ENCODE assay signal across 32 cellular contexts in genomic region chr3:38278841-38279240, GRCh38. TPM values are rescaled to one million over a fixed set of nuclear protein-coding genes. Genes with fewer than 3 reads are reported as not detected.
"Had no signal": no experiment of that assay in that cellular context is flagged by ENCODE, and none has a peak within 500 bp of the region (broad histone marks: within the 10 kb centered on the region; RNA-seq: fewer than 3 reads in every experiment).

No MANE protein-coding gene starts in this region.

- H2AFZ ChIP-seq: hepatocyte had no signal

- H3K4me2 ChIP-seq: hepatocyte had no signal

- H3K4me1 ChIP-seq: foreskin keratinocyte, gastroesophageal sphincter, heart left ventricle, lower lobe of right lung had no signal

- H3K27me3 Mint-ChIP-seq: naive B cell had no signal

- FAIRE-seq: colon, endometrium, frontal cortex, kidney had no signal

- H3K9me3 ChIP-seq: gastroesophageal sphincter, heart left ventricle, left ventricle myocardium inferior, lower lobe of right lung, mucosa of descending colon had no signal

- H3K4me1 Mint-ChIP-seq: mesothelial cell of epicardium, naive B cell had no signal

- H3K79me2 ChIP-seq: hepatocyte had no signal

- H3K4me3 ChIP-seq: coronary artery, dorsolateral prefrontal cortex, gastroesophageal sphincter, heart left ventricle, hepatocyte, left ventricle myocardium inferior, lower lobe of right lung, mucosa of descending colon had no signal

- H3K27me3 ChIP-seq: dorsolateral prefrontal cortex, foreskin keratinocyte, gastroesophageal sphincter, heart left ventricle, hepatocyte had no signal

- H3K27ac ChIP-seq: coronary artery, dorsolateral prefrontal cortex, epithelial cell of prostate, foreskin keratinocyte, gastroesophageal sphincter, heart left ventricle, hepatocyte, left ventricle myocardium inferior, lower lobe of right lung had no signal

- H3K4me3 Mint-ChIP-seq: endodermal cell, immature natural killer cell, mesothelial cell of epicardium, naive B cell had no signal

- H3K36me3 ChIP-seq: left ventricle myocardium inferior, lower lobe of right lung had no signal

- H3K36me3 Mint-ChIP-seq: naive B cell had no signal

- ATAC-seq: esophagus mucosa, foreskin keratinocyte, gastroesophageal sphincter, heart left ventricle, left colon, left lobe of liver, lower lobe of right lung, mucosa of descending colon had no signal

- H3K9me3 Mint-ChIP-seq: endodermal cell, immature natural killer cell, mesothelial cell of epicardium, naive B cell had no signal

- DNase-seq: dermis blood vessel endothelial cell; dorsolateral prefrontal cortex; effector CD4-positive, alpha-beta T cell; effector memory CD4-positive, alpha-beta T cell; endodermal cell; erythroblast; foreskin keratinocyte; heart left ventricle; hypothalamus; immature natural killer cell; islet precursor cell; kidney; kidney glomerular epithelial cell; left colon; left ventricle myocardium inferior; lower lobe of right lung; mesenchymal stem cell; mucosa of descending colon; naive B cell had no signal

- H3K27ac Mint-ChIP-seq: endodermal cell, immature natural killer cell, mesothelial cell of epicardium, naive B cell had no signal

RNA-seq across cellular contexts. Expression of gene SLC22A14, which starts 3.3 kb away (rescaled TPM):
- total RNA-seq: left colon, left lobe of liver, left ventricle myocardium inferior, lower lobe of right lung, lung microvascular endothelial cell had no signal
- polyA plus RNA-seq: fibroblast of lung, immature natural killer cell, liver had no signal

RNA-seq across cellular contexts. Expression of gene SLC22A13, which starts 13.2 kb away (rescaled TPM):
- total RNA-seq: left ventricle myocardium inferior had no signal
- polyA plus RNA-seq: hepatocyte, immature natural killer cell had no signal
